In the genomic region with DNA sequence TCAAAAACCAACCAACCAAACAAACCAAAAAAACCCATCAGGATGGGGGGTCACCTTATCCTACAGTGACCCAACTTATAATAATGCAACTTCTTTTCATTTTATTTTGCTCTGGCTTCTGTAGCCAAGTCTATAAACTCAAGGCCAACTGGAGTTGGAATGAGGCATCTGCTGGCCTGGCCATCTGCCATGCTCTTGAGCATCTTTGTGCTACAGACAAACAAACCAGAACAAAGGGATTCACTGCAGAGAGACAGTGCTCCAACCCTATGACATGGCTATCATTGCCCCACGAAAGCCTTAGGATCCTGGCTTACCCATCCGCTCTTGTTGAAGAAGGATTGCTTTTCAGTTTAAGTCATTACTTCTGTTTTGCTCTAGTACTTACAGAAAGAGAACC, we compare ENCODE assay signal across 1 cellular context.
TF ChIP-seq lines count a peak whose summit lies in the region.

No MANE protein-coding gene starts in this region.

TF ChIP-seq in HepG2, 621 proteins besides CTCF, POLR2A, EP300 and RAD21:
- no peak for TF ChIP-seq ZNF577 (CRISPR knock-in tag; IDR thresholded peaks at IDR 0.05; ENCODE audit: borderline replicate concordance, low read depth)
- TF ChIP-seq HCFC1 (IDR thresholded peaks at IDR 0.05; ENCODE audit: low read depth, low read length), result no peak
- TF ChIP-seq SUZ12 (IDR thresholded peaks at IDR 0.05; ENCODE audit: low read depth, low read length), result no peak
- TF ChIP-seq CHCHD3 (CRISPR knock-in tag; IDR thresholded peaks at IDR 0.05), result no peak
